ENCODE assay signal across 24 cellular contexts in genomic region chr9:73470766-73471165, GRCh38.
"Had no signal": no experiment of that assay in that cellular context is flagged by ENCODE, and none has a peak within 500 bp of the region (broad histone marks: within the 10 kb centered on the region; RNA-seq: fewer than 3 reads in every experiment).

No MANE protein-coding gene starts in this region.

- H3K27ac Mint-ChIP-seq: activated CD4-positive, alpha-beta T cell treated with anti-CD3 and anti-CD28 coated beads, Interleukin-2, amount 10 ng/mL, durations not matched to agents 24 days and 14 days; activated CD8-positive, alpha-beta memory T cell treated with anti-CD3 and anti-CD28 coated beads, Interleukin-2, amount 10 ng/mL, durations not matched to agents 7 days and 5 days; activated naive CD4-positive, alpha-beta T cell treated with anti-CD3 and anti-CD28 coated beads, Interleukin-2, amount 50 U/mL, for 72 hours; activated naive CD8-positive, alpha-beta T cell treated with anti-CD3 and anti-CD28 coated beads, Interleukin-2, amount 50 U/mL, for 24 hours; activated T-cell treated with anti-CD3 and anti-CD28 coated beads, Interleukin-2, amount 50 U/mL, for 24 hours; activated T-helper 1 cell treated with anti-CD3 and anti-CD28 coated beads, Interleukin-12 subunit alpha, Interleukin-12 subunit beta, Interleukin-2, Interleukin-4 antibody, amounts not matched to agents 30 ng/mL and 10 ng/mL and 1 ng/mL, durations not matched to agents 14 hours and 24 hours and 36 hours; T-helper 17 cell had no signal

- H3K4me1 ChIP-seq: ascending aorta, body of pancreas had no signal

- H3K4me1 Mint-ChIP-seq: activated CD4-positive, alpha-beta T cell treated with anti-CD3 and anti-CD28 coated beads, Interleukin-2, amount 10 ng/mL, durations not matched to agents 24 days and 14 days; activated CD8-positive, alpha-beta memory T cell treated with anti-CD3 and anti-CD28 coated beads, Interleukin-2, amount 10 ng/mL, durations not matched to agents 7 days and 5 days; activated naive CD8-positive, alpha-beta T cell treated with anti-CD3 and anti-CD28 coated beads, Interleukin-2, amount 50 U/mL, for 24 hours; T-helper 17 cell; WTC11 had no signal

- H3K27me3 Mint-ChIP-seq: activated CD4-positive, alpha-beta T cell treated with anti-CD3 and anti-CD28 coated beads, Interleukin-2, amount 10 ng/mL, durations not matched to agents 24 days and 14 days; activated CD8-positive, alpha-beta memory T cell treated with anti-CD3 and anti-CD28 coated beads, Interleukin-2, amount 10 ng/mL, durations not matched to agents 7 days and 5 days; activated naive CD8-positive, alpha-beta T cell treated with anti-CD3 and anti-CD28 coated beads, Interleukin-2, amount 50 U/mL, for 24 hours; activated T-cell treated with anti-CD3 and anti-CD28 coated beads, Interleukin-2, amount 50 U/mL, for 24 hours; T-helper 17 cell had no signal

- ATAC-seq: activated CD8-positive, alpha-beta memory T cell treated with anti-CD3 and anti-CD28 coated beads, Interleukin-2, amount 10 ng/mL, durations not matched to agents 7 days and 5 days; activated naive CD4-positive, alpha-beta T cell treated with anti-CD3 and anti-CD28 coated beads, Interleukin-2, amount 50 U/mL, for 72 hours; activated naive CD8-positive, alpha-beta T cell treated with anti-CD3 and anti-CD28 coated beads, Interleukin-2, amount 50 U/mL, for 24 hours; body of pancreas; K562; PC-3; T-helper 17 cell; WTC11 had no signal

- H3K9me3 Mint-ChIP-seq: activated CD4-positive, alpha-beta T cell treated with anti-CD3 and anti-CD28 coated beads, Interleukin-2, amount 10 ng/mL, durations not matched to agents 24 days and 14 days had no signal

- H3K36me3 ChIP-seq: ascending aorta had no signal

- H3K27ac ChIP-seq: ascending aorta, body of pancreas had no signal

- H3K4me3 Mint-ChIP-seq: activated CD4-positive, alpha-beta T cell treated with anti-CD3 and anti-CD28 coated beads, Interleukin-2, amount 10 ng/mL, durations not matched to agents 24 days and 14 days; activated CD8-positive, alpha-beta memory T cell treated with anti-CD3 and anti-CD28 coated beads, Interleukin-2, amount 10 ng/mL, durations not matched to agents 7 days and 5 days; activated naive CD8-positive, alpha-beta T cell treated with anti-CD3 and anti-CD28 coated beads, Interleukin-2, amount 50 U/mL, for 24 hours; activated T-cell treated with anti-CD3 and anti-CD28 coated beads, Interleukin-2, amount 50 U/mL, for 24 hours; activated T-helper 1 cell treated with anti-CD3 and anti-CD28 coated beads, Interleukin-12 subunit alpha, Interleukin-12 subunit beta, Interleukin-2, Interleukin-4 antibody, amounts not matched to agents 30 ng/mL and 10 ng/mL and 1 ng/mL, durations not matched to agents 14 hours and 24 hours and 36 hours; T-helper 17 cell; WTC11 had no signal

- H3K9me3 ChIP-seq: ascending aorta, body of pancreas had no signal

- H3K36me3 Mint-ChIP-seq: activated CD8-positive, alpha-beta memory T cell treated with anti-CD3 and anti-CD28 coated beads, Interleukin-2, amount 10 ng/mL, durations not matched to agents 7 days and 5 days had no signal

- H3K27me3 ChIP-seq: ascending aorta, body of pancreas had no signal

- DNase-seq: activated CD4-positive, alpha-beta T cell treated with anti-CD3 and anti-CD28 coated beads for 1 hour; activated CD4-positive, alpha-beta T cell treated with anti-CD3 and anti-CD28 coated beads, Interleukin-2, amount 10 ng/mL, durations not matched to agents 24 days and 14 days; activated CD4-positive, alpha-beta T cell treated with anti-CD3 and anti-CD28 coated beads, Interleukin-2, amount 50 U/mL, for 48 hours; activated CD8-positive, alpha-beta memory T cell treated with anti-CD3 and anti-CD28 coated beads, Interleukin-2, amount 10 ng/mL, durations not matched to agents 7 days and 5 days; activated effector memory CD4-positive, alpha-beta T cell treated with Interleukin-2 at 50 U/mL for 16 hours; activated naive CD4-positive, alpha-beta T cell treated with Interleukin-2 at 50 U/mL for 16 hours; activated naive CD8-positive, alpha-beta T cell treated with anti-CD3 and anti-CD28 coated beads, Interleukin-2, amount 50 U/mL, for 24 hours; activated T-cell treated with anti-CD3 and anti-CD28 coated beads, Interleukin-2, amount 50 U/mL, for 24 hours; amniotic stem cell; body of pancreas; Karpas-422; NCI-H1105 treated with DMSO at 0.1 percent for 48 hours; NCI-H1436 treated with DMSO at 0.1 percent for 48 hours; NCI-H187; NCI-H2081; PC-3; SHP77 treated with DMSO at 0.1 percent for 48 hours; T-helper 17 cell; T-helper 9 cell had no signal

- H3K4me3 ChIP-seq: ascending aorta, body of pancreas, K562 had no signal
